ENCODE assay signal across 23 cellular contexts in genomic region chr5:158246661-158247060, GRCh38.
"Had no signal": no experiment of that assay in that cellular context is flagged by ENCODE, and none has a peak within 500 bp of the region (broad histone marks: within the 10 kb centered on the region; RNA-seq: fewer than 3 reads in every experiment).

No MANE protein-coding gene starts in this region.

- H2AFZ ChIP-seq: hepatocyte had no signal

- H3K27ac Mint-ChIP-seq: activated naive CD4-positive, alpha-beta T cell treated with anti-CD3 and anti-CD28 coated beads, Interleukin-2, amount 50 U/mL, for 24 hours; activated T-cell treated with anti-CD3 and anti-CD28 coated beads, Interleukin-2, amount 50 U/mL, for 72 hours; naive thymus-derived CD4-positive, alpha-beta T cell had no signal

- H3K27ac ChIP-seq: adrenal gland, breast epithelium, hepatocyte, ovary, right lobe of liver, stomach, upper lobe of right lung had no signal

- H3K4me1 ChIP-seq: adrenal gland, breast epithelium, right lobe of liver, stomach, upper lobe of right lung had no signal

- H3K9me3 Mint-ChIP-seq: activated naive CD4-positive, alpha-beta T cell treated with anti-CD3 and anti-CD28 coated beads, Interleukin-2, amount 50 U/mL, for 24 hours; activated T-cell treated with anti-CD3 and anti-CD28 coated beads, Interleukin-2, amount 50 U/mL, for 72 hours had no signal

- H3K9me3 ChIP-seq: adrenal gland, breast epithelium, mucosa of descending colon, ovary, right lobe of liver, stomach, upper lobe of right lung had no signal

- DNase-seq: activated CD4-positive, alpha-beta T cell treated with anti-CD3 and anti-CD28 coated beads, Interleukin-2, amount 50 U/mL, for 1 hour; activated CD4-positive, CD25-positive, alpha-beta regulatory T cell treated with anti-CD3 and anti-CD28 coated beads, Interleukin-2, amount 50 U/mL, for 72 hours; activated CD8-positive, alpha-beta memory T cell treated with anti-CD3 and anti-CD28 coated beads for 24 hours; activated gamma-delta T cell; activated T-cell treated with anti-CD3 and anti-CD28 coated beads, Interleukin-2, amount 50 U/mL, for 72 hours; adrenal gland; dermis blood vessel endothelial cell; effector memory CD4-positive, alpha-beta T cell; foreskin fibroblast; left cardiac atrium; mesenchymal stem cell; mucosa of descending colon; naive thymus-derived CD4-positive, alpha-beta T cell; ovary; right lobe of liver; small intestine; stimulated activated CD4-positive, alpha-beta T cell treated with anti-CD3 and anti-CD28 coated beads, Interleukin-15, amount 100 ng/mL, for 24 hours; stimulated activated CD4-positive, alpha-beta T cell treated with anti-CD3 and anti-CD28 coated beads, Interleukin-2, amount 100 ng/mL, for 48 hours; stomach; upper lobe of right lung had no signal

- H3K4me3 ChIP-seq: adrenal gland, breast epithelium, hepatocyte, mucosa of descending colon, ovary, right lobe of liver, stomach, upper lobe of right lung had no signal

- H3K36me3 ChIP-seq: adrenal gland, breast epithelium, ovary, right lobe of liver, stomach, upper lobe of right lung had no signal

- H3K4me2 ChIP-seq: hepatocyte had no signal

- H3K79me2 ChIP-seq: hepatocyte had no signal

- ATAC-seq: activated T-cell treated with anti-CD3 and anti-CD28 coated beads, Interleukin-2, amount 50 U/mL, for 72 hours; left cardiac atrium; mucosa of descending colon; naive thymus-derived CD4-positive, alpha-beta T cell; right lobe of liver; upper lobe of right lung had no signal

- H3K4me1 Mint-ChIP-seq: activated naive CD4-positive, alpha-beta T cell treated with anti-CD3 and anti-CD28 coated beads, Interleukin-2, amount 50 U/mL, for 24 hours had no signal

- H3K36me3 Mint-ChIP-seq: activated naive CD4-positive, alpha-beta T cell treated with anti-CD3 and anti-CD28 coated beads, Interleukin-2, amount 50 U/mL, for 24 hours; naive thymus-derived CD4-positive, alpha-beta T cell had no signal

- H3K4me3 Mint-ChIP-seq: activated naive CD4-positive, alpha-beta T cell treated with anti-CD3 and anti-CD28 coated beads, Interleukin-2, amount 50 U/mL, for 24 hours; activated T-cell treated with anti-CD3 and anti-CD28 coated beads, Interleukin-2, amount 50 U/mL, for 72 hours; naive thymus-derived CD4-positive, alpha-beta T cell had no signal

- H3K27me3 ChIP-seq: adrenal gland, breast epithelium, hepatocyte, ovary, right lobe of liver, stomach had no signal
